22 cellular contexts compared by ENCODE assay signal in the genomic region with DNA sequence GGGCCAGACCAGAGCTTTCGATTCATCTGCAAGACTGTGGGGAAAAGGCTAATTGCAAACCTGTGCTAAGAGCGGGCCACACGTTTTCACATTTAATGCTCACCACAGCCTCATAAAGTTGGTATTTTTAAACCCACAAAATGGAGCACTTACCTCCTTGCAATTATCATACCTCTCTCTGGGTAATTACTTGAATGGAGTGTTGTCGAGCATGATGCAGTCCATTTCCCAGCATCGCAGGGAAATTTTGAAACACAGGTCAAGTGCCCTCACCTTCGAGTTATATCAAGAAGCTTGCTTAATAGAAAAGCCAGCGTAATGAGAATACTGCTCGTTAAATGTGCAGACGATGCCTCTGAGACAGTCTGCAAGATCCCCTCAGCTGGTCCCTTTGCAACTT. TPM values are rescaled to one million over a fixed set of nuclear protein-coding genes. Genes with fewer than 3 reads are reported as not detected.
DNase-seq lines count a peak whose midpoint lies in the region; ATAC-seq, FAIRE-seq and TF ChIP-seq lines count a peak whose summit lies in the region.
"Had no signal": no experiment of that assay in that cellular context is flagged by ENCODE, and none has a peak within 500 bp of the region (broad histone marks: within the 10 kb centered on the region; RNA-seq: fewer than 3 reads in every experiment).

No MANE protein-coding gene starts in this region.

- no peak overlapping the region for H3K56ac ChIP-seq in H1 (replicated peaks; ENCODE audit: insufficient read length, low read depth, low read length)

- intact Hi-C loops in upper lobe of right lung (cut with DNase I) (loop anchor here (5.0 kb wide), 1 partner anchor 96 kb away; no protein-coding TSS in a partner anchor), cardiac septum (cut with DNase I) (loop anchor here (5.0 kb wide), 1 partner anchor 39 kb away; no protein-coding TSS in a partner anchor), Caco-2 (cut with micrococcal nuclease; ENCODE audit: unreplicated experiment) (loop anchor here (10.0 kb wide), 2 partner anchors 287 to 347 kb away; no protein-coding TSS in a partner anchor)

- TF ChIP-seq CTCF in H1 (IDR thresholded peaks at IDR 0.05; ENCODE audit: control extremely low read depth in 1 of 3, insufficient read depth in 1 of 3, low read depth in 1 of 3, low read length in 3 of 3) (no peak), upper lobe of right lung (IDR thresholded peaks at IDR 0.05) (no peak), Caco-2 (IDR thresholded peaks at IDR 0.05; ENCODE audit: insufficient read depth in 1 of 2, low read depth in 1 of 2, low read length in 1 of 2, severe bottlenecking in 1 of 2, unreplicated experiment in 1 of 2) (no peak)

- no peaks in the 10 kb centered on the region for H4K20me1 ChIP-seq in H1 (replicated peaks in 1 of 2; ENCODE audit: control insufficient read depth in 1 of 2, insufficient read depth in 2 of 2, low read length in 2 of 2)

- no peak overlapping the region for H3K18ac ChIP-seq in H1 (ENCODE audit: extremely low read depth, low read length)

- H3K27ac ChIP-seq in H1 (ENCODE audit: low read depth, low read length), result no peak overlapping the region
- H3K27ac ChIP-seq in upper lobe of right lung, result no peak overlapping the region
- H3K27ac ChIP-seq: 22Rv1, PC-9, SJSA1 had no signal

- H2BK20ac ChIP-seq in H1 (ENCODE audit: low read length), result no peak overlapping the region

- no peak for FAIRE-seq in H1 (lab: Jason Lieb, UNC)
- FAIRE-seq: HepG2 had no signal

- no peaks in the 10 kb centered on the region for H3K4me1 Mint-ChIP-seq in Caco-2 (ENCODE audit: low read depth, unreplicated experiment)

- no peak overlapping the region for H3K27ac Mint-ChIP-seq in Caco-2 (ENCODE audit: unreplicated experiment)
- H3K27ac Mint-ChIP-seq: CD4-positive, alpha-beta T cell had no signal

- no peak overlapping the region for H3K4me2 ChIP-seq in H1 (ENCODE audit: insufficient read depth in 1 of 2, low read depth in 2 of 2, low read length in 2 of 2)
- H3K4me2 ChIP-seq: PC-9 had no signal

- ATAC-seq in upper lobe of right lung, result peak; percentile 49
- ATAC-seq: HepG2 had no signal

- no peaks in the 10 kb centered on the region; a peak in 1 of 8 replicates for H3K36me3 ChIP-seq in H1 (ENCODE audit: control insufficient read depth in 2 of 4, insufficient read depth in 4 of 4, low read length in 3 of 4)
- no peaks in the 10 kb centered on the region for H3K36me3 ChIP-seq in upper lobe of right lung
- H3K36me3 ChIP-seq in Caco-2 (ENCODE audit: control insufficient read depth, insufficient read depth, low read length), result no peaks in the 10 kb centered on the region
- H3K36me3 ChIP-seq: BE2C, SJSA1 had no signal

- no peak overlapping the region for H3K4ac ChIP-seq in H1 (replicated peaks; ENCODE audit: insufficient read length, low read depth, low read length)

- H3K9me3 Mint-ChIP-seq in Caco-2 (ENCODE audit: unreplicated experiment), result peaks cover 13% of the 10 kb centered on the region
- H3K9me3 Mint-ChIP-seq: CD4-positive, alpha-beta T cell had no signal

- DNase-seq in NCI-H1417 (lab: John Stamatoyannopoulos, UW) (peak; percentile 38 to 90 (median 80)), NCI-H1417 treated with DMSO at 0.1 percent for 48 hours (lab: John Stamatoyannopoulos, UW) (no peak), NCI-H2107 treated with DMSO at 0.1 percent for 48 hours (lab: John Stamatoyannopoulos, UW; ENCODE audit: unreplicated experiment) (peak; percentile 87), H1 (ENCODE audit: low read depth in 1 of 2, low spot score in 2 of 2) (peak in 1 of 2 experiments; percentile 19), upper lobe of right lung (no peak), cardiac septum (ENCODE audit: low spot score) (no peak), Caco-2 (no peak), cerebellar nuclear complex (lab: John Stamatoyannopoulos, UW) (no peak)
- DNase-seq: BE2C; Calu3; CD4-positive, alpha-beta T cell; DMS53; GOT3; KG1; NCI-H1048; NCI-H2081; NCI-H446; NCI-H774; PC-9 had no signal

- no peak overlapping the region for H2BK12ac ChIP-seq in H1 (ENCODE audit: low read depth, low read length)

- H2BK120ac ChIP-seq in H1 (replicated peaks; ENCODE audit: low read depth, low read length), result no peak overlapping the region

- peaks cover 5 to 17% (median 8%) of the 10 kb centered on the region in 4 experiments; a peak in 6 of 7 replicates for H3K4me1 ChIP-seq in H1 (replicated peaks in 1 of 4; ENCODE audit: control insufficient read depth in 3 of 4, insufficient read depth in 4 of 4, low read length in 3 of 4)
- H3K4me1 ChIP-seq in upper lobe of right lung, result no peaks in the 10 kb centered on the region
- no peaks in the 10 kb centered on the region for H3K4me1 ChIP-seq in Caco-2
- H3K4me1 ChIP-seq: BE2C, SJSA1 had no signal

- no peak for TF ChIP-seq EP300 in H1 (IDR thresholded peaks at IDR 0.05; ENCODE audit: borderline replicate concordance in 1 of 2, low read depth in 2 of 2, low read length in 2 of 2)

- H3K9me3 ChIP-seq in H1 (ENCODE audit: insufficient read depth in 2 of 2, low read depth in 1 of 2, low read length in 1 of 2), result peaks cover 5 to 8% of the 10 kb centered on the region in 2 experiments; a peak in 1 of 4 replicates
- H3K9me3 ChIP-seq in upper lobe of right lung, result no peaks in the 10 kb centered on the region
- no peaks in the 10 kb centered on the region for H3K9me3 ChIP-seq in Caco-2
- H3K9me3 ChIP-seq: BE2C, SJSA1 had no signal

- no TSS peak for BruUV-seq in Caco-2 (replicated peaks; lab: Mats Ljungman, UMichigan)

- H2BK15ac ChIP-seq in H1 (ENCODE audit: low read length), result no peak overlapping the region

- H3K23me2 ChIP-seq in H1 (ENCODE audit: low read depth, low read length), result no peaks in the 10 kb centered on the region

- 95% methylated on average over 9 of the region's 9 CpGs; no CpG with 5 or more reads in 1 of the 2 experiments for WGBS in H1 (ENCODE audit: extremely low coverage in 1 of 2, insufficient coverage in 1 of 2, insufficient read length in 1 of 2, insufficient replicate concordance in 2 of 2, low coverage in 1 of 2, low lambda C conversion rate in 2 of 2, missing lambda C conversion rate in 1 of 2), 2 experiments

- H3K79me1 ChIP-seq in H1 (ENCODE audit: low read depth, low read length), result no peaks in the 10 kb centered on the region

- TF ChIP-seq RAD21 in H1 (IDR thresholded peaks at IDR 0.05 in 1 of 2, conservative IDR thresholded peaks at IDR 0.05 in 1 of 2; ENCODE audit: low read depth in 2 of 2, low read length in 2 of 2), result no peak

- CTCF ChIA-PET in H1 (lab: Charles Lee; ENCODE audit: partially characterized antibody) (interaction anchor here (0.8 to 9.2 kb wide), 16 partner anchors 9 to 236 kb away, joined by 3 to 148 read pairs (median 8); a partner anchor contains a TSS), Caco-2 (lab: Charles Lee) (interaction anchor here (0.6 to 1.5 kb wide), 2 partner anchors 39 to 102 kb away, joined by 4 to 5 read pairs; no protein-coding TSS in a partner anchor)

- no peak overlapping the region for H3K14ac ChIP-seq in H1 (ENCODE audit: insufficient read length)

- no peaks in the 10 kb centered on the region for H3K36me3 Mint-ChIP-seq in Caco-2 (ENCODE audit: insufficient read depth, unreplicated experiment)

- H3K4me3 ChIP-seq in H1 (ENCODE audit: extremely low read depth in 1 of 4, insufficient read depth in 2 of 4, low read depth in 3 of 4, low read length in 4 of 4), result no peak overlapping the region
- no peak overlapping the region for H3K4me3 ChIP-seq in upper lobe of right lung
- H3K4me3 ChIP-seq in Caco-2 (ENCODE audit: low read depth, low read length), result no peak overlapping the region
- H3K4me3 ChIP-seq: PC-9, SJSA1 had no signal

- no peak for TF ChIP-seq POLR2A in H1 (IDR thresholded peaks at IDR 0.05; ENCODE audit: control extremely low read depth in 1 of 2, low read depth in 2 of 2, low read length in 2 of 2)

- no peak overlapping the region for H4K5ac ChIP-seq in H1 (ENCODE audit: insufficient read length, low read depth, low read length)

- peaks cover 6% of the 10 kb centered on the region for H3K27me3 Mint-ChIP-seq in Caco-2 (ENCODE audit: insufficient read depth, unreplicated experiment)

- no peaks in the 10 kb centered on the region for H3K79me2 ChIP-seq in H1 (ENCODE audit: control insufficient read depth in 1 of 2, insufficient read depth in 2 of 2, low read length in 2 of 2)

- no peak overlapping the region for H4K91ac ChIP-seq in H1 (replicated peaks; ENCODE audit: insufficient read length, low read length)

- H2BK5ac ChIP-seq in H1 (ENCODE audit: low read depth, low read length), result no peak overlapping the region

- H3K9ac ChIP-seq in H1 (replicated peaks in 1 of 4; ENCODE audit: extremely low read depth in 1 of 4, low read depth in 3 of 4, low read length in 3 of 4), result 0 out of 7 replicates have a peak overlapping the region, but pooled peaks of 1 of the 4 experiments have one; percentile 6

- H3K27me3 ChIP-seq in H1 (replicated peaks in 1 of 4; ENCODE audit: control insufficient read depth in 3 of 4, extremely low read depth in 1 of 4, insufficient read depth in 3 of 4, low read length in 3 of 4) (no peaks in the 10 kb centered on the region), upper lobe of right lung (no peaks in the 10 kb centered on the region), Caco-2 (replicated peaks; ENCODE audit: control insufficient read depth, insufficient read depth, low read length) (no peaks in the 10 kb centered on the region)
- H3K27me3 ChIP-seq: BE2C, SJSA1 had no signal

- POLR2A ChIA-PET in H1 (lab: Charles Lee; ENCODE audit: partially characterized antibody), result interaction anchor here (1.0 kb wide), 1 partner anchor 103 kb away, joined by 3 read pairs; no protein-coding TSS in a partner anchor
- POLR2A ChIA-PET in Caco-2 (lab: Charles Lee), result no interaction called here

- H3K23ac ChIP-seq in H1 (ENCODE audit: insufficient read length), result no peak overlapping the region

- H2AFZ ChIP-seq in H1 (ENCODE audit: low read length), result peak overlapping the region; percentile 47; the same call in 1 of the 2 replicates
- H2AFZ ChIP-seq: PC-9 had no signal

- no peak overlapping the region for H4K8ac ChIP-seq in H1 (ENCODE audit: extremely low read depth, insufficient read depth, low read length)

- H3K4me3 Mint-ChIP-seq in Caco-2 (ENCODE audit: unreplicated experiment), result no peak overlapping the region
- H3K4me3 Mint-ChIP-seq: CD4-positive, alpha-beta T cell had no signal

- H2AK5ac ChIP-seq in H1 (ENCODE audit: low read depth, low read length), result no peak overlapping the region

RNA-seq across cellular contexts. Expression of a gene that starts 8.9 kb away (rescaled TPM):
- total RNA-seq in H1 (2021; fragmentation: NEBNext Ultra II Directional; extraction: Animal tissue kit (Norgen Biotek cat#: 25700)), result 14.0 and 19.8 TPM in 2 replicates
- polyA plus RNA-seq in H1 (2011; rRNA removed), result 69.6 and 74.7 TPM in 2 replicates
- 53.9 TPM for polyA plus RNA-seq in H1 (2011; cell fraction: cytosol; rRNA removed)
- 35.6 TPM for polyA plus RNA-seq in H1 (2011; cell fraction: nucleus; rRNA removed)
- polyA plus RNA-seq in H1 (2012, experiment 1 of 2), result 21.2 to 43.8 TPM (median 34.3 TPM) in 4 replicates
- polyA plus RNA-seq in H1 (2012, experiment 2 of 2), result 101 TPM
- 14.7 TPM for polyA plus RNA-seq in H1 (2013, experiment 1 of 2)
- polyA plus RNA-seq in H1 (2013, experiment 2 of 2), result 17.6 TPM
- polyA minus RNA-seq in H1 (2011; rRNA and poly(A)+ RNA removed), result 3.6 and 10.3 TPM in 2 replicates
- polyA minus RNA-seq in H1 (2011; cell fraction: cytosol; rRNA and poly(A)+ RNA removed), result 8.7 TPM
- polyA minus RNA-seq in H1 (2011; cell fraction: nucleus; rRNA and poly(A)+ RNA removed), result 7.6 TPM
- 32.4 TPM for total RNA-seq in upper lobe of right lung
- 93.0 TPM for total RNA-seq in cardiac septum
- total RNA-seq in Caco-2 (2022), result 3.4 and 4.7 TPM in 2 replicates

RNA-seq across cellular contexts. Expression of a gene that starts 27.7 kb away (rescaled TPM):
- 0.76 and 1.0 TPM in 2 replicates for total RNA-seq in H1 (2021; fragmentation: NEBNext Ultra II Directional; extraction: Animal tissue kit (Norgen Biotek cat#: 25700))
- 1.9 and 2.2 TPM in 2 replicates for polyA plus RNA-seq in H1 (2011; rRNA removed)
- 2.5 TPM for polyA plus RNA-seq in H1 (2011; cell fraction: cytosol; rRNA removed)
- 8.4 TPM for polyA plus RNA-seq in H1 (2011; cell fraction: nucleus; rRNA removed)
- 1.6 to 2.5 TPM (median 1.9 TPM) in 4 replicates for polyA plus RNA-seq in H1 (2012, experiment 1 of 2)
- polyA plus RNA-seq in H1 (2012, experiment 2 of 2), result 3.8 TPM
- polyA plus RNA-seq in H1 (2013, experiment 1 of 2), result 1.6 TPM
- 1.4 TPM for polyA plus RNA-seq in H1 (2013, experiment 2 of 2)
- 0.57 and 0.68 TPM in 2 replicates for polyA minus RNA-seq in H1 (2011; rRNA and poly(A)+ RNA removed)
- 1.4 TPM for polyA minus RNA-seq in H1 (2011; cell fraction: cytosol; rRNA and poly(A)+ RNA removed)
- polyA minus RNA-seq in H1 (2011; cell fraction: nucleus; rRNA and poly(A)+ RNA removed), result 1.7 TPM
- 312 TPM for total RNA-seq in upper lobe of right lung
- 147 TPM for total RNA-seq in cardiac septum
- 1.7 and 2.6 TPM in 2 replicates for total RNA-seq in Caco-2 (2022)

RNA-seq across cellular contexts. Expression of a gene that starts 35.9 kb away (rescaled TPM):
- total RNA-seq in H1 (2021; fragmentation: NEBNext Ultra II Directional; extraction: Animal tissue kit (Norgen Biotek cat#: 25700)), result 9.4 and 9.6 TPM in 2 replicates
- polyA plus RNA-seq in H1 (2011; rRNA removed), result 2.5 and 3.3 TPM in 2 replicates
- 4.9 TPM for polyA plus RNA-seq in H1 (2011; cell fraction: cytosol; rRNA removed)
- 7.5 TPM for polyA plus RNA-seq in H1 (2011; cell fraction: nucleus; rRNA removed)
- polyA plus RNA-seq in H1 (2012, experiment 1 of 2), result 5.3 to 6.9 TPM (median 6.0 TPM) in 4 replicates
- 1.4 TPM for polyA plus RNA-seq in H1 (2012, experiment 2 of 2)
- polyA plus RNA-seq in H1 (2013, experiment 1 of 2), result 3.8 TPM
- polyA plus RNA-seq in H1 (2013, experiment 2 of 2), result 4.1 TPM
- 17.7 and 32.5 TPM in 2 replicates for polyA minus RNA-seq in H1 (2011; rRNA and poly(A)+ RNA removed)
- 8.6 TPM for polyA minus RNA-seq in H1 (2011; cell fraction: cytosol; rRNA and poly(A)+ RNA removed)
- polyA minus RNA-seq in H1 (2011; cell fraction: nucleus; rRNA and poly(A)+ RNA removed), result 28.2 TPM
- 2.2 TPM for total RNA-seq in upper lobe of right lung
- 0.30 TPM for total RNA-seq in cardiac septum
- 0.20 and 0.21 TPM in 2 replicates for total RNA-seq in Caco-2 (2022)
- total RNA-seq: PC-9 had no signal

RNA-seq across cellular contexts. Expression of a gene that starts 57.1 kb away (rescaled TPM):
- 19.9 and 21.2 TPM in 2 replicates for total RNA-seq in H1 (2021; fragmentation: NEBNext Ultra II Directional; extraction: Animal tissue kit (Norgen Biotek cat#: 25700))
- polyA plus RNA-seq in H1 (2011; rRNA removed), result 30.5 and 36.8 TPM in 2 replicates
- 33.8 TPM for polyA plus RNA-seq in H1 (2011; cell fraction: cytosol; rRNA removed)
- 22.6 TPM for polyA plus RNA-seq in H1 (2011; cell fraction: nucleus; rRNA removed)
- 20.5 to 28.6 TPM (median 24.5 TPM) in 4 replicates for polyA plus RNA-seq in H1 (2012, experiment 1 of 2)
- polyA plus RNA-seq in H1 (2012, experiment 2 of 2), result 30.3 TPM
- polyA plus RNA-seq in H1 (2013, experiment 1 of 2), result 23.2 TPM
- 26.4 TPM for polyA plus RNA-seq in H1 (2013, experiment 2 of 2)
- polyA minus RNA-seq in H1 (2011; rRNA and poly(A)+ RNA removed), result 5.0 and 5.4 TPM in 2 replicates
- polyA minus RNA-seq in H1 (2011; cell fraction: cytosol; rRNA and poly(A)+ RNA removed), result 4.8 TPM
- polyA minus RNA-seq in H1 (2011; cell fraction: nucleus; rRNA and poly(A)+ RNA removed), result 12.0 TPM
- total RNA-seq in upper lobe of right lung (15.2 TPM), cardiac septum (9.3 TPM), Caco-2 (2022) (11.6 and 13.6 TPM in 2 replicates)

RNA-seq across cellular contexts. Expression of a gene that starts 57.3 kb away (rescaled TPM):
- 186 and 201 TPM in 2 replicates for total RNA-seq in H1 (2021; fragmentation: NEBNext Ultra II Directional; extraction: Animal tissue kit (Norgen Biotek cat#: 25700))
- 73.8 and 89.0 TPM in 2 replicates for polyA plus RNA-seq in H1 (2011; rRNA removed)
- polyA plus RNA-seq in H1 (2011; cell fraction: cytosol; rRNA removed), result 112 TPM
- polyA plus RNA-seq in H1 (2011; cell fraction: nucleus; rRNA removed), result 96.5 TPM
- polyA plus RNA-seq in H1 (2012, experiment 1 of 2), result 129 to 189 TPM (median 137 TPM) in 4 replicates
- polyA plus RNA-seq in H1 (2012, experiment 2 of 2), result 68.9 TPM
- 194 TPM for polyA plus RNA-seq in H1 (2013, experiment 1 of 2)
- 175 TPM for polyA plus RNA-seq in H1 (2013, experiment 2 of 2)
- 106 and 119 TPM in 2 replicates for polyA minus RNA-seq in H1 (2011; rRNA and poly(A)+ RNA removed)
- 42.5 TPM for polyA minus RNA-seq in H1 (2011; cell fraction: cytosol; rRNA and poly(A)+ RNA removed)
- 60.4 TPM for polyA minus RNA-seq in H1 (2011; cell fraction: nucleus; rRNA and poly(A)+ RNA removed)
- total RNA-seq in upper lobe of right lung (191 TPM), cardiac septum (245 TPM), Caco-2 (2022) (131 and 132 TPM in 2 replicates)

Comparison
In these comparisons a context has a peak if more than half of its experiments do, and no peak if none do; other contexts are left out.
1. DNase-seq: peak in NCI-H1417 (3 of 3) and NCI-H2107 treated with DMSO at 0.1 percent for 48 hours (single experiment); none in NCI-H1417 treated with DMSO at 0.1 percent for 48 hours (single experiment), upper lobe of right lung (single experiment), cardiac septum (single experiment), Caco-2 (0 of 2) and cerebellar nuclear complex (0 of 2).
2. RNA of a gene that starts 27.7 kb away (total RNA-seq): 312 TPM in upper lobe of right lung (single experiment) and 147 TPM in cardiac septum (single experiment); 1.7 to 2.6 TPM in Caco-2 and 0.76 to 1.0 TPM in H1; every median in the first group is over 10 times any median in the second.